In genomic region chr2:112636605-112637288, GRCh38 we compare ENCODE assay signal across 9 cellular contexts. TPM values are rescaled to one million over a fixed set of nuclear protein-coding genes. Genes with fewer than 3 reads are reported as not detected.
DNase-seq lines count a peak whose midpoint lies in the region; ATAC-seq and TF ChIP-seq lines count a peak whose summit lies in the region.
"Had no signal": no experiment of that assay in that cellular context is flagged by ENCODE, and none has a peak within 500 bp of the region (broad histone marks: within the 10 kb centered on the region; RNA-seq: fewer than 3 reads in every experiment).

No MANE protein-coding gene starts in this region.

- WGBS in right lobe of liver (ENCODE audit: insufficient coverage, low coverage, low lambda C conversion rate, missing lambda C conversion rate), result 60% methylated on average over 7 of the region's 7 CpGs

- no peaks in the 10 kb centered on the region for H3K9me2 ChIP-seq in MM.1S (replicated peaks; ENCODE audit: insufficient read depth, low read length)

- H3K79me2 ChIP-seq in MM.1S (ENCODE audit: low read length), result no peaks in the 10 kb centered on the region

- peak; percentile 92 for ATAC-seq in GM18873 (IDR thresholded peaks at IDR 0.05; ENCODE audit: low FRiP score, unreplicated experiment)
- peak; percentile 86 for ATAC-seq in GM21825 (IDR thresholded peaks at IDR 0.05; ENCODE audit: unreplicated experiment)
- ATAC-seq in right lobe of liver, result peak; percentile 57 to 82 (median 60)

- H4K20me1 ChIP-seq in MM.1S (ENCODE audit: insufficient read depth, low read length), result peaks cover 9% of the 10 kb centered on the region

- H3K4me1 ChIP-seq in MM.1S (ENCODE audit: low read length) (peaks cover 14% of the 10 kb centered on the region), right lobe of liver (peaks cover 0 to 10% (median 0%) of the 10 kb centered on the region in 4 donors)

- H3K9ac ChIP-seq in MM.1S (ENCODE audit: low read length), result no peak overlapping the region

- peak overlapping the region; percentile 17; the same call in 1 of the 2 replicates for H3K4me2 ChIP-seq in MM.1S (ENCODE audit: low read depth, low read length)

- no peak for TF ChIP-seq POLR2A in right lobe of liver (IDR thresholded peaks at IDR 0.05)

- no peaks in the 10 kb centered on the region for H3K9me3 ChIP-seq in MM.1S (replicated peaks; ENCODE audit: insufficient read depth, low read length)
- no peaks in the 10 kb centered on the region for H3K9me3 ChIP-seq in right lobe of liver

- intact Hi-C loops in right lobe of liver (cut with DNase I), result loop anchor here (5.0 to 10.0 kb wide), 2 partner anchors 51 to 88 kb away; partner anchors contain the start of gene NT5DC4 (in 1 of the 2)

- H3K36me3 ChIP-seq in MM.1S (replicated peaks; ENCODE audit: insufficient read depth, low read length) (no peaks in the 10 kb centered on the region), right lobe of liver (no peaks in the 10 kb centered on the region)

- H3K27me3 ChIP-seq in MM.1S (replicated peaks; ENCODE audit: insufficient read depth, low read length) (peaks cover 98% of the 10 kb centered on the region), right lobe of liver (no peaks in the 10 kb centered on the region)

- H3K4me3 ChIP-seq in MM.1S (ENCODE audit: low read length), result no peak overlapping the region
- no peak overlapping the region for H3K4me3 ChIP-seq in right lobe of liver

- no peak for TF ChIP-seq CTCF in MM.1S (IDR thresholded peaks at IDR 0.05; ENCODE audit: low read length)
- TF ChIP-seq CTCF in right lobe of liver (IDR thresholded peaks at IDR 0.05), result no peak

- no peak overlapping the region for H2AFZ ChIP-seq in MM.1S (ENCODE audit: low read length)

- H3K27ac ChIP-seq in MM.1S (ENCODE audit: low read length), result no peak overlapping the region
- peak overlapping the region in 1 of 3 donors; percentile 32 for H3K27ac ChIP-seq in right lobe of liver

- H3F3A ChIP-seq in MM.1S (ENCODE audit: insufficient read depth, low read length), result peaks cover 16% of the 10 kb centered on the region

- DNase-seq in MM.1S, result peak; percentile 73
- peak in 1 of 3 donors; percentile 40 for DNase-seq in right lobe of liver
- no peak for DNase-seq in superior temporal gyrus (ENCODE audit: extremely low spot score)
- DNase-seq in NCI-H2107 (lab: John Stamatoyannopoulos, UW), result no peak
- DNase-seq in AG20443 (ENCODE audit: low spot score), result no peak
- no peak for DNase-seq in amniotic stem cell (lab: John Stamatoyannopoulos, UW)
- DNase-seq: activated CD4-positive, alpha-beta T cell treated with anti-CD3 and anti-CD28 coated beads for 4 hours had no signal

RNA-seq across cellular contexts. Expression of gene SLC20A1, which starts 9.0 kb away (rescaled TPM):
- total RNA-seq in right lobe of liver, result 100 to 1,000 TPM in 1 of 6 experiments, 10 to 100 TPM in 5; 14.3 to 103 (median 26.8) TPM

RNA-seq across cellular contexts. Expression of gene CHCHD5, which starts 52.3 kb away (rescaled TPM):
- 10 to 100 TPM; 15.1 to 29.5 (median 18.7) TPM for total RNA-seq in right lobe of liver
